19 cellular contexts compared by ENCODE assay signal in genomic region chrX:17697191-17697590, GRCh38. TPM values are rescaled to one million over a fixed set of nuclear protein-coding genes. Genes with fewer than 3 reads are reported as not detected.
A peak's percentile ranks its signal among the peaks of the same experiment; 100 is the strongest.
DNase-seq lines count a peak whose midpoint lies in the region; ATAC-seq, FAIRE-seq and TF ChIP-seq lines count a peak whose summit lies in the region.
"Had no signal": no experiment of that assay in that cellular context is flagged by ENCODE, and none has a peak within 500 bp of the region (broad histone marks: within the 10 kb centered on the region; RNA-seq: fewer than 3 reads in every experiment).

No MANE protein-coding gene starts in this region.

- TF ChIP-seq CTCF in VCaP (conservative IDR thresholded peaks at IDR 0.05): peak; percentile 51

- intact Hi-C loops in left cardiac atrium (cut with DNase I): loop anchor here in 1 of 2 donors (10.0 kb wide), 1 partner anchor 452 kb away; no protein-coding TSS in a partner anchor

- no peak overlapping the region for H3K27ac ChIP-seq in VCaP
- H3K27ac ChIP-seq: esophagus muscularis mucosa, sigmoid colon, SJSA1, testis had no signal

- peak; percentile 86 for FAIRE-seq in islet of Langerhans (lab: Jason Lieb, UNC)

- DNase-seq in AG20443 (ENCODE audit: low spot score) (peak; percentile 10), HCEC 1CT (peak; percentile 36), RKO (ENCODE audit: low spot score) (no peak), left cardiac atrium (no peak)
- DNase-seq in stimulated activated CD8-positive, alpha-beta memory T cell treated with anti-CD3 and anti-CD28 coated beads, Interleukin-4, amount 100 ng/mL, for 48 hours: no peak
- DNase-seq: activated CD4-positive, CD25-positive, alpha-beta regulatory T cell treated with anti-CD3 and anti-CD28 coated beads, Interleukin-2, amount 50 U/mL, for 72 hours; central memory CD4-positive, alpha-beta T cell; H7; immature natural killer cell; natural killer cell; NCI-H345; sigmoid colon; testis had no signal

- ATAC-seq in left cardiac atrium (no peak), GM19023 (IDR thresholded peaks at IDR 0.05; ENCODE audit: unreplicated experiment) (no peak)
- ATAC-seq: activated T-helper 17 cell treated with anti-CD3 and anti-CD28 coated beads, Interleukin-2, amount 50 U/mL, for 72 hours; natural killer cell had no signal

RNA-seq across cellular contexts. Expression of gene SCML1, which starts 40.1 kb away (rescaled TPM):
- 1 to 10 TPM; 6.6 to 8.8 TPM for total RNA-seq in left cardiac atrium

Comparison
In these comparisons a context has a peak if more than half of its experiments do, and no peak if none do; other contexts are left out.
1. DNase-seq: peak in AG20443 (single experiment) and HCEC 1CT (single experiment); none in RKO (single experiment), left cardiac atrium (single experiment) and stimulated activated CD8-positive, alpha-beta memory T cell treated with anti-CD3 and anti-CD28 coated beads, Interleukin-4, amount 100 ng/mL, for 48 hours (single experiment).